Comparison of ENCODE assay signal across 9 cellular contexts in genomic region chr6:116405147-116405546, GRCh38. TPM values are rescaled to one million over a fixed set of nuclear protein-coding genes. Genes with fewer than 3 reads are reported as not detected.
DNase-seq lines count a peak whose midpoint lies in the region; ATAC-seq and TF ChIP-seq lines count a peak whose summit lies in the region.
"Had no signal": no experiment of that assay in that cellular context is flagged by ENCODE, and none has a peak within 500 bp of the region (broad histone marks: within the 10 kb centered on the region; RNA-seq: fewer than 3 reads in every experiment).

No MANE protein-coding gene starts in this region.

- no peak overlapping the region for H3K27ac Mint-ChIP-seq in activated CD4-positive, alpha-beta memory T cell treated with anti-CD3 and anti-CD28 coated beads for 36 hours

- H3K36me3 Mint-ChIP-seq in activated CD4-positive, alpha-beta memory T cell treated with anti-CD3 and anti-CD28 coated beads for 36 hours: no peaks in the 10 kb centered on the region

- POLR2A ChIA-PET in activated CD4-positive, alpha-beta memory T cell treated with anti-CD3 and anti-CD28 coated beads for 36 hours (lab: Charles Lee): interaction anchor here (0.9 kb wide), 1 partner anchor 50 kb away, joined by 3 read pairs; no protein-coding TSS in a partner anchor

- DNase-seq in NCI-H82 (lab: John Stamatoyannopoulos, UW): peak; percentile 33
- no peak for DNase-seq in NCI-H82 treated with DMSO at 0.1 percent for 48 hours (lab: John Stamatoyannopoulos, UW; ENCODE audit: unreplicated experiment)
- no peak for DNase-seq in coronary artery (ENCODE audit: low spot score)
- peak; percentile 62 for DNase-seq in skeletal muscle cell (ENCODE audit: low read depth)
- DNase-seq in activated CD8-positive, alpha-beta memory T cell treated with anti-CD3 and anti-CD28 coated beads for 24 hours: no peak
- no peak for DNase-seq in COR-L47 (lab: John Stamatoyannopoulos, UW)
- DNase-seq in activated CD4-positive, alpha-beta memory T cell treated with anti-CD3 and anti-CD28 coated beads for 36 hours: no peak

- CTCF ChIA-PET in activated CD4-positive, alpha-beta memory T cell treated with anti-CD3 and anti-CD28 coated beads for 36 hours (lab: Charles Lee): no interaction called here

- H3K9me3 Mint-ChIP-seq in activated CD4-positive, alpha-beta memory T cell treated with anti-CD3 and anti-CD28 coated beads for 36 hours: no peaks in the 10 kb centered on the region

- no peak overlapping the region for H3K4me3 ChIP-seq in coronary artery
- H3K4me3 ChIP-seq in skeletal muscle cell (ENCODE audit: low read depth, low read length): no peak overlapping the region

- peak overlapping the region; percentile 24 to 45 for H3K27ac ChIP-seq in coronary artery
- H3K27ac ChIP-seq: neutrophil had no signal

- no peak overlapping the region for H3K4me3 Mint-ChIP-seq in activated CD4-positive, alpha-beta memory T cell treated with anti-CD3 and anti-CD28 coated beads for 36 hours

- peak; percentile 60 for ATAC-seq in HG03139 (IDR thresholded peaks at IDR 0.05; ENCODE audit: unreplicated experiment)

- TF ChIP-seq CTCF in coronary artery (IDR thresholded peaks at IDR 0.05): no peak

- H3K4me1 Mint-ChIP-seq in activated CD4-positive, alpha-beta memory T cell treated with anti-CD3 and anti-CD28 coated beads for 36 hours (ENCODE audit: low read depth): peaks cover 2% of the 10 kb centered on the region

- intact Hi-C loops in activated CD4-positive, alpha-beta memory T cell treated with anti-CD3 and anti-CD28 coated beads for 36 hours (cut with micrococcal nuclease): no loop called here

- peaks cover 1% of the 10 kb centered on the region for H3K27me3 Mint-ChIP-seq in activated CD4-positive, alpha-beta memory T cell treated with anti-CD3 and anti-CD28 coated beads for 36 hours

RNA-seq across cellular contexts. Expression of gene DSE, which starts 34.4 kb away (rescaled TPM):
- 1 to 10 TPM; 8.3 to 8.6 TPM for total RNA-seq in activated CD4-positive, alpha-beta memory T cell treated with anti-CD3 and anti-CD28 coated beads for 36 hours

RNA-seq across cellular contexts. Expression of gene CALHM6, which starts 56.0 kb away (rescaled TPM):
- total RNA-seq in activated CD4-positive, alpha-beta memory T cell treated with anti-CD3 and anti-CD28 coated beads for 36 hours: 1 to 10 TPM; 3.4 to 4.4 TPM

Comparison
In these comparisons a context has a peak if more than half of its experiments do, and no peak if none do; other contexts are left out.
1. DNase-seq: peak in NCI-H82 (single experiment) and skeletal muscle cell (single experiment); none in NCI-H82 treated with DMSO at 0.1 percent for 48 hours (single experiment), coronary artery (single experiment), activated CD8-positive, alpha-beta memory T cell treated with anti-CD3 and anti-CD28 coated beads for 24 hours (single experiment), COR-L47 (single experiment) and activated CD4-positive, alpha-beta memory T cell treated with anti-CD3 and anti-CD28 coated beads for 36 hours (single experiment).